In the genomic region with DNA sequence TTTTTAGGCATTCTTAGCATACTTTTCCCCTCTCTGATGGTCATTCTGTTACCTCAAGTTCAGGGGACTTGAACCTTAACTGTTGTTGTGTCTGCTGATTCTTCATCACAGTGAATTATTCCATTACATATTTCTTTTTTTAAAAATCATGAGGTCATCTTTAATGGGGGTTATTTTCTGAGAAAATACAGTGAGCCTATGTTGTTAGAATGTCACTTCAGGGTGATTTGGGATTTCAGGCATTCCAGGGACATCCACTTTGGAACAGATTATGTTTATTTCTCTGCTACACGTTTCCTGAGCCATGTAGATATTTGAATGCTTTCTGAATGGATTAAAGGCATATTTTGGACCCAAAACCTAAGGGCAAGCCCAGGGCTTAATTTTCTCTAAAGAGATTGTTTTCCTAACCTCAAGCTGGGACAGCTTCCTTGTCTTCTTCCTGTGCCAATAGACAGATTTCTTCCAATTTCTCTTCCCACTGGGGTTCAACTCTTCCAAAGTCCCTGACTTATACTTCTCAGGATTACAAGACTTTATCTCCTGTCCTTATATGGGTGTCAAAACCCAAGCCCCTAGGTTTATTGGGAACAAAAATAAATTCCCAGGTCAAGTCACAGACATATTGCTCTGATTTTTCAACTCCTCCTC, we compare ENCODE assay signal across 14 cellular contexts.
A peak's percentile ranks its signal among the peaks of the same experiment; 100 is the strongest.
DNase-seq lines count a peak whose midpoint lies in the region; TF ChIP-seq lines count a peak whose summit lies in the region.
"Had no signal": no experiment of that assay in that cellular context is flagged by ENCODE, and none has a peak within 500 bp of the region (broad histone marks: within the 10 kb centered on the region; RNA-seq: fewer than 3 reads in every experiment).

No MANE protein-coding gene starts in this region.

- no peaks in the 10 kb centered on the region for H3K27me3 ChIP-seq in colonic mucosa
- H3K27me3 ChIP-seq in hepatocyte = no peaks in the 10 kb centered on the region
- no peaks in the 10 kb centered on the region for H3K27me3 ChIP-seq in skeletal muscle tissue (ENCODE audit: control insufficient read depth in 3 of 3, insufficient read depth in 3 of 3, low read length in 3 of 3)
- H3K27me3 ChIP-seq: cardiac muscle cell had no signal

- H2AFZ ChIP-seq in hepatocyte = no peak overlapping the region

- DNase-seq in EL (peak; percentile 26), colonic mucosa (no peak), hepatocyte (ENCODE audit: low spot score) (no peak), HuH-7 (ENCODE audit: low spot score) (no peak), SHP77 treated with DMSO at 0.1 percent for 48 hours (lab: John Stamatoyannopoulos, UW) (no peak), head of caudate nucleus (no peak)
- DNase-seq in stimulated activated CD4-positive, alpha-beta T cell treated with anti-CD3 and anti-CD28 coated beads, Interleukin-2, amount 100 ng/mL, for 24 hours = no peak
- DNase-seq: activated T-cell treated with anti-CD3 and anti-CD28 coated beads, Interleukin-2, amount 50 U/mL, for 1 hour; CD8-positive, alpha-beta memory T cell; midbrain; NCI-H2107; NCI-H69 had no signal

- H3K9ac ChIP-seq in colonic mucosa (ENCODE audit: low read depth in 2 of 2, low read length in 2 of 2) (no peak overlapping the region), skeletal muscle tissue (ENCODE audit: low read depth in 1 of 3, low read length in 3 of 3) (no peak overlapping the region)

- no peak overlapping the region for H3K4me2 ChIP-seq in hepatocyte

- H3K27ac ChIP-seq in colonic mucosa (peak overlapping the region; percentile 13), hepatocyte (peak overlapping the region; percentile 39), skeletal muscle tissue (ENCODE audit: low read depth, low read length) (peak overlapping the region; percentile 39)
- H3K27ac ChIP-seq: cardiac muscle cell had no signal

- H3K79me2 ChIP-seq in hepatocyte = no peaks in the 10 kb centered on the region

- no peaks in the 10 kb centered on the region for H3K9me2 ChIP-seq in hepatocyte (replicated peaks; ENCODE audit: insufficient read depth)

- H3K9me3 ChIP-seq in colonic mucosa (no peaks in the 10 kb centered on the region), hepatocyte (ENCODE audit: low read depth) (no peaks in the 10 kb centered on the region), skeletal muscle tissue (ENCODE audit: control insufficient read depth in 3 of 3, low read length in 3 of 3) (no peaks in the 10 kb centered on the region)

- H3K36me3 ChIP-seq in colonic mucosa (no peaks in the 10 kb centered on the region), hepatocyte (replicated peaks; ENCODE audit: insufficient read depth, low read depth) (no peaks in the 10 kb centered on the region), skeletal muscle tissue (ENCODE audit: control insufficient read depth in 3 of 3, insufficient read depth in 3 of 3, low read length in 3 of 3) (no peaks in the 10 kb centered on the region)
- H3K36me3 ChIP-seq: cardiac muscle cell had no signal

- intact Hi-C loops in colonic mucosa (cut with DNase I) = no loop called here
- intact Hi-C loops in head of caudate nucleus (cut with DNase I) = no loop called here

- no peaks in the 10 kb centered on the region for H4K20me1 ChIP-seq in hepatocyte (ENCODE audit: insufficient read depth, poor library complexity, severe bottlenecking)

- WGBS in hepatocyte (ENCODE audit: low lambda C conversion rate, missing lambda C conversion rate) = 67% methylated on average over 1 of the region's 1 CpG

- TF ChIP-seq CTCF in colonic mucosa (IDR thresholded peaks at IDR 0.05) = no peak
- TF ChIP-seq CTCF in hepatocyte (IDR thresholded peaks at IDR 0.05; ENCODE audit: poor library complexity) = no peak

- no peak overlapping the region for H3K4me3 ChIP-seq in colonic mucosa
- no peak overlapping the region for H3K4me3 ChIP-seq in hepatocyte
- H3K4me3 ChIP-seq in skeletal muscle tissue (ENCODE audit: low read length in 3 of 3) = no peak overlapping the region
- H3K4me3 ChIP-seq: cardiac muscle cell had no signal

- H3K4me1 ChIP-seq in colonic mucosa = no peaks in the 10 kb centered on the region
- H3K4me1 ChIP-seq in hepatocyte (ENCODE audit: insufficient read depth) = peaks cover 9% of the 10 kb centered on the region
- no peaks in the 10 kb centered on the region for H3K4me1 ChIP-seq in skeletal muscle tissue (ENCODE audit: control insufficient read depth in 3 of 3, insufficient read depth in 3 of 3, low read length in 3 of 3)
